31 cellular contexts compared by ENCODE assay signal in genomic region chrX:30027636-30028035, GRCh38.
"Had no signal": no experiment of that assay in that cellular context is flagged by ENCODE, and none has a peak within 500 bp of the region (broad histone marks: within the 10 kb centered on the region; RNA-seq: fewer than 3 reads in every experiment).

No MANE protein-coding gene starts in this region.

- H3K9me3 Mint-ChIP-seq: activated naive CD4-positive, alpha-beta T cell treated with anti-CD3 and anti-CD28 coated beads, Interleukin-2, amount 10 ng/mL, durations not matched to agents 7 days and 5 days; activated naive CD8-positive, alpha-beta T cell treated with anti-CD3 and anti-CD28 coated beads, Interleukin-2, amount 10 ng/mL, durations not matched to agents 7 days and 5 days; activated T-cell treated with anti-CD3 and anti-CD28 coated beads, Interleukin-2, amount 50 U/mL, for 24 hours; nephron; stimulated activated naive B cell treated with anti-CD40 and anti-IgM and Interleukin-4, amounts not matched to agents 10 μg/mL and 1 μg/mL and 100 μg/mL, for 72 hours had no signal

- H3K36me3 Mint-ChIP-seq: activated naive CD4-positive, alpha-beta T cell treated with anti-CD3 and anti-CD28 coated beads, Interleukin-2, amount 10 ng/mL, durations not matched to agents 7 days and 5 days; activated naive CD8-positive, alpha-beta T cell treated with anti-CD3 and anti-CD28 coated beads, Interleukin-2, amount 10 ng/mL, durations not matched to agents 7 days and 5 days; brain; stimulated activated naive B cell treated with anti-CD40 and anti-IgM and Interleukin-4, amounts not matched to agents 10 μg/mL and 1 μg/mL and 100 μg/mL, for 72 hours had no signal

- H3K27ac ChIP-seq: ascending aorta, coronary artery, dorsolateral prefrontal cortex, gastroesophageal sphincter, hepatocyte, lower lobe of right lung, parathyroid adenoma, psoas muscle, right atrium auricular region, stomach, thyroid gland had no signal

- H3K4me1 ChIP-seq: ascending aorta, gastroesophageal sphincter, lower lobe of right lung, parathyroid adenoma, psoas muscle, right atrium auricular region, stomach, thyroid gland had no signal

- FAIRE-seq: kidney had no signal

- H3K27me3 ChIP-seq: ascending aorta, gastroesophageal sphincter, hepatocyte, right atrium auricular region, stomach, thyroid gland had no signal

- H3K27ac Mint-ChIP-seq: activated CD4-positive, alpha-beta memory T cell treated with anti-CD3 and anti-CD28 coated beads, Interleukin-2, amount 10 ng/mL, durations not matched to agents 7 days and 5 days; activated CD4-positive, alpha-beta T cell treated with anti-CD3 and anti-CD28 coated beads, Interleukin-2, amount 10 ng/mL, durations not matched to agents 7 days and 5 days; activated naive CD4-positive, alpha-beta T cell treated with anti-CD3 and anti-CD28 coated beads, Interleukin-2, amount 10 ng/mL, durations not matched to agents 7 days and 5 days; activated naive CD8-positive, alpha-beta T cell treated with anti-CD3 and anti-CD28 coated beads, Interleukin-2, amount 10 ng/mL, durations not matched to agents 7 days and 5 days; activated T-cell treated with anti-CD3 and anti-CD28 coated beads, Interleukin-2, amount 50 U/mL, for 24 hours; brain; nephron; stimulated activated naive B cell treated with anti-CD40 and anti-IgM and Interleukin-4, amounts not matched to agents 10 μg/mL and 1 μg/mL and 100 μg/mL, for 72 hours; T-helper 17 cell had no signal

- H3K79me2 ChIP-seq: hepatocyte, parathyroid adenoma had no signal

- H3K9ac ChIP-seq: parathyroid adenoma had no signal

- H3K9me3 ChIP-seq: ascending aorta, gastroesophageal sphincter, lower lobe of right lung, psoas muscle, right atrium auricular region, stomach, thyroid gland had no signal

- H3K4me3 Mint-ChIP-seq: activated CD4-positive, alpha-beta memory T cell treated with anti-CD3 and anti-CD28 coated beads, Interleukin-2, amount 10 ng/mL, durations not matched to agents 7 days and 5 days; activated CD4-positive, alpha-beta T cell treated with anti-CD3 and anti-CD28 coated beads, Interleukin-2, amount 10 ng/mL, durations not matched to agents 7 days and 5 days; activated naive CD4-positive, alpha-beta T cell treated with anti-CD3 and anti-CD28 coated beads, Interleukin-2, amount 10 ng/mL, durations not matched to agents 7 days and 5 days; activated naive CD8-positive, alpha-beta T cell treated with anti-CD3 and anti-CD28 coated beads, Interleukin-2, amount 10 ng/mL, durations not matched to agents 7 days and 5 days; activated T-cell treated with anti-CD3 and anti-CD28 coated beads, Interleukin-2, amount 50 U/mL, for 24 hours; brain; nephron; stimulated activated naive B cell treated with anti-CD40 and anti-IgM and Interleukin-4, amounts not matched to agents 10 μg/mL and 1 μg/mL and 100 μg/mL, for 72 hours; T-helper 17 cell had no signal

- H2AFZ ChIP-seq: hepatocyte, parathyroid adenoma had no signal

- H3K4me2 ChIP-seq: hepatocyte, smooth muscle cell had no signal

- ATAC-seq: gastroesophageal sphincter; left lobe of liver; lower lobe of right lung; psoas muscle; stimulated activated naive B cell treated with anti-CD40 and anti-IgM and Interleukin-4, amounts not matched to agents 10 μg/mL and 1 μg/mL and 100 μg/mL, for 72 hours; T-helper 17 cell had no signal

- DNase-seq: activated CD4-positive, alpha-beta memory T cell treated with anti-CD3 and anti-CD28 coated beads, Interleukin-2, amount 10 ng/mL, durations not matched to agents 7 days and 5 days; activated CD4-positive, alpha-beta T cell treated with anti-CD3 and anti-CD28 coated beads for 1 hour; activated CD4-positive, alpha-beta T cell treated with anti-CD3 and anti-CD28 coated beads, Interleukin-2, amount 10 ng/mL, durations not matched to agents 7 days and 5 days; activated CD8-positive, alpha-beta memory T cell treated with anti-CD3 and anti-CD28 coated beads, Interleukin-2, amount 50 U/mL, for 48 hours; activated gamma-delta T cell; activated naive CD4-positive, alpha-beta T cell treated with anti-CD3 and anti-CD28 coated beads, Interleukin-2, amount 10 ng/mL, durations not matched to agents 7 days and 5 days; activated naive CD8-positive, alpha-beta T cell treated with anti-CD3 and anti-CD28 coated beads, Interleukin-2, amount 10 ng/mL, durations not matched to agents 7 days and 5 days; activated T-cell treated with anti-CD3 and anti-CD28 coated beads, Interleukin-2, amount 50 U/mL, for 24 hours; dorsolateral prefrontal cortex; effector memory CD4-positive, alpha-beta T cell; kidney; lower lobe of right lung; nucleus accumbens; psoas muscle; stimulated activated CD4-positive, alpha-beta T cell treated with anti-CD3 and anti-CD28 coated beads, Interleukin-1b, Interleukin-23, amount 100 ng/mL, for 48 hours; stimulated activated CD4-positive, alpha-beta T cell treated with anti-CD3 and anti-CD28 coated beads, Interleukin-4, amount 100 ng/mL, for 4 hours; stimulated activated naive B cell treated with anti-CD40 and anti-IgM and Interleukin-4, amounts not matched to agents 10 μg/mL and 1 μg/mL and 100 μg/mL, for 72 hours; stomach; T-helper 17 cell; T1000; thyroid gland had no signal

- H3K36me3 ChIP-seq: ascending aorta, gastroesophageal sphincter, lower lobe of right lung, right atrium auricular region, stomach, thyroid gland had no signal

- H3K4me3 ChIP-seq: ascending aorta, coronary artery, dorsolateral prefrontal cortex, gastroesophageal sphincter, hepatocyte, lower lobe of right lung, psoas muscle, right atrium auricular region, smooth muscle cell, stomach, thyroid gland had no signal

- H3K4me1 Mint-ChIP-seq: activated CD4-positive, alpha-beta memory T cell treated with anti-CD3 and anti-CD28 coated beads, Interleukin-2, amount 10 ng/mL, durations not matched to agents 7 days and 5 days; activated CD4-positive, alpha-beta T cell treated with anti-CD3 and anti-CD28 coated beads, Interleukin-2, amount 10 ng/mL, durations not matched to agents 7 days and 5 days; activated naive CD4-positive, alpha-beta T cell treated with anti-CD3 and anti-CD28 coated beads, Interleukin-2, amount 10 ng/mL, durations not matched to agents 7 days and 5 days; activated naive CD8-positive, alpha-beta T cell treated with anti-CD3 and anti-CD28 coated beads, Interleukin-2, amount 10 ng/mL, durations not matched to agents 7 days and 5 days; brain; nephron; stimulated activated naive B cell treated with anti-CD40 and anti-IgM and Interleukin-4, amounts not matched to agents 10 μg/mL and 1 μg/mL and 100 μg/mL, for 72 hours; T-helper 17 cell had no signal

- H3K27me3 Mint-ChIP-seq: activated CD4-positive, alpha-beta memory T cell treated with anti-CD3 and anti-CD28 coated beads, Interleukin-2, amount 10 ng/mL, durations not matched to agents 7 days and 5 days; activated CD4-positive, alpha-beta T cell treated with anti-CD3 and anti-CD28 coated beads, Interleukin-2, amount 10 ng/mL, durations not matched to agents 7 days and 5 days; activated naive CD4-positive, alpha-beta T cell treated with anti-CD3 and anti-CD28 coated beads, Interleukin-2, amount 10 ng/mL, durations not matched to agents 7 days and 5 days; activated naive CD8-positive, alpha-beta T cell treated with anti-CD3 and anti-CD28 coated beads, Interleukin-2, amount 10 ng/mL, durations not matched to agents 7 days and 5 days; brain; stimulated activated naive B cell treated with anti-CD40 and anti-IgM and Interleukin-4, amounts not matched to agents 10 μg/mL and 1 μg/mL and 100 μg/mL, for 72 hours; T-helper 17 cell had no signal
